ENCODE assay signal across 6 cellular contexts in the genomic region with DNA sequence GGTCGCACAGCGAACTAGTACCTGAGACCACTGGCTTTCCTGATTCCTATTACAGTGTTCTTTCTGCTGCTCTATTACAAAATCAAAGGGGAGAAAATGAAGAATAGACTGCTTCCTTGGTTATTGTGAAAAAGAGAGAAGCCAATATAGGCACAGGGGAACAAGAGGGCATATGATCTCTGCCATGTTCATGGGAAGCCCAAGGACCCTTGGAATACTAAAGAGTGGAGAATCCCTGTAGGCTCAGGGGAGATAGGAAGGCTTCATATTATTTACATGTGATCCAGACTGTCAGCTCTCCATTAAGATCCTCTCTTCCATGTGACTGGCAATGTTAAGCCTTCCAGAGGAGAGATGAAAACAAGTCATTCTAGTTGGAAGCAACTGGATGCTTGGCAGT.
"Had no signal": no experiment of that assay in that cellular context is flagged by ENCODE, and none has a peak within 500 bp of the region (broad histone marks: within the 10 kb centered on the region; RNA-seq: fewer than 3 reads in every experiment).

No MANE protein-coding gene starts in this region.

- ATAC-seq: HepG2, K562 had no signal

- H3K36me3 Mint-ChIP-seq: IgD-negative memory B cell had no signal

- H3K9me3 Mint-ChIP-seq: IgD-negative memory B cell had no signal

- H3K4me1 Mint-ChIP-seq: IgD-negative memory B cell had no signal

- DNase-seq: IMR-90, KBM-7, KG1 had no signal

- H3K4me3 Mint-ChIP-seq: IgD-negative memory B cell had no signal

- H3K27ac Mint-ChIP-seq: IgD-negative memory B cell had no signal
